8 cellular contexts compared by ENCODE assay signal in genomic region chr4:118076958-118077766, GRCh38. TPM values are rescaled to one million over a fixed set of nuclear protein-coding genes. Genes with fewer than 3 reads are reported as not detected.
A peak's percentile ranks its signal among the peaks of the same experiment; 100 is the strongest.
DNase-seq lines count a peak whose midpoint lies in the region; ATAC-seq and TF ChIP-seq lines count a peak whose summit lies in the region.

No MANE protein-coding gene starts in this region.

- peaks cover 11% of the 10 kb centered on the region for H3K4me1 Mint-ChIP-seq in glutamatergic neuron (ENCODE audit: low read depth, unreplicated experiment)
- H3K4me1 Mint-ChIP-seq in CD8-positive, alpha-beta T cell (ENCODE audit: low read depth) = no peaks in the 10 kb centered on the region

- TF ChIP-seq CTCF in AG09319 (IDR thresholded peaks at IDR 0.05; ENCODE audit: low read depth, low read length) (peak; percentile 49), GM12874 (IDR thresholded peaks at IDR 0.05; ENCODE audit: insufficient read depth, low read depth, low read length) (peak; percentile 57), Panc1 (IDR thresholded peaks at IDR 0.05) (peak; percentile 47), glutamatergic neuron (IDR thresholded peaks at IDR 0.05; ENCODE audit: partially characterized antibody, unreplicated experiment) (peak; percentile 34)
- TF ChIP-seq CTCF in CD8-positive, alpha-beta T cell (IDR thresholded peaks at IDR 0.05) = no peak

- H3K27ac ChIP-seq in Panc1 (ENCODE audit: low read length) = no peak overlapping the region
- H3K27ac ChIP-seq in CD8-positive, alpha-beta T cell (ENCODE audit: low read depth, low read length) = no peak overlapping the region

- BruUV-seq in Panc1 (replicated peaks; lab: Mats Ljungman, UMichigan) = no TSS peak

- in situ Hi-C loops in Panc1 (cut with HindIII; ENCODE audit: low pct_unique_long_range_greater_than_20kb, low sequenced_read_pairs) = no loop called here

- H3K9me3 Mint-ChIP-seq in glutamatergic neuron (ENCODE audit: unreplicated experiment) = peaks cover 2% of the 10 kb centered on the region
- H3K9me3 Mint-ChIP-seq in CD8-positive, alpha-beta T cell = no peaks in the 10 kb centered on the region

- peak; percentile 93 for ATAC-seq in HG02870 (IDR thresholded peaks at IDR 0.05; ENCODE audit: unreplicated experiment)
- ATAC-seq in Panc1 = no peak
- ATAC-seq in CD8-positive, alpha-beta T cell = no peak
- ATAC-seq in activated CD4-positive, CD25-positive, alpha-beta regulatory T cell treated with anti-CD3 and anti-CD28 coated beads, Interleukin-2, amount 50 U/mL, for 24 hours = no peak

- CTCF ChIA-PET in Panc1 (lab: Charles Lee) = no interaction called here
- CTCF ChIA-PET in CD8-positive, alpha-beta T cell (lab: Charles Lee) = no interaction called here

- no peak overlapping the region for H3K4me3 Mint-ChIP-seq in glutamatergic neuron (ENCODE audit: unreplicated experiment)
- no peak overlapping the region for H3K4me3 Mint-ChIP-seq in CD8-positive, alpha-beta T cell

- no peaks in the 10 kb centered on the region for H3K4me1 ChIP-seq in Panc1 (ENCODE audit: control insufficient read depth, insufficient read depth, low read length)
- H3K4me1 ChIP-seq in CD8-positive, alpha-beta T cell (ENCODE audit: insufficient read depth, low read length) = no peaks in the 10 kb centered on the region

- H3K27me3 ChIP-seq in Panc1 (ENCODE audit: control insufficient read depth, insufficient read depth, low read length) = no peaks in the 10 kb centered on the region
- H3K27me3 ChIP-seq in CD8-positive, alpha-beta T cell (ENCODE audit: insufficient read depth, low read length) = no peaks in the 10 kb centered on the region

- H3K27me3 Mint-ChIP-seq in glutamatergic neuron (ENCODE audit: unreplicated experiment) = no peaks in the 10 kb centered on the region
- no peaks in the 10 kb centered on the region for H3K27me3 Mint-ChIP-seq in CD8-positive, alpha-beta T cell (ENCODE audit: low read depth)

- no peaks in the 10 kb centered on the region for H3K36me3 ChIP-seq in Panc1 (ENCODE audit: control insufficient read depth, insufficient read depth, low read length)
- no peaks in the 10 kb centered on the region for H3K36me3 ChIP-seq in CD8-positive, alpha-beta T cell (ENCODE audit: insufficient read depth, low read length)

- H3K27ac Mint-ChIP-seq in glutamatergic neuron (ENCODE audit: unreplicated experiment) = no peak overlapping the region
- no peak overlapping the region for H3K27ac Mint-ChIP-seq in CD8-positive, alpha-beta T cell

- H3K36me3 Mint-ChIP-seq in glutamatergic neuron (ENCODE audit: unreplicated experiment) = peaks cover 26% of the 10 kb centered on the region
- H3K36me3 Mint-ChIP-seq in CD8-positive, alpha-beta T cell = no peaks in the 10 kb centered on the region

- intact Hi-C loops in Panc1 (cut with micrococcal nuclease; ENCODE audit: unreplicated experiment) = loop anchor here (10.0 kb wide), 1 partner anchor 148 kb away; no protein-coding TSS in a partner anchor
- intact Hi-C loops in CD8-positive, alpha-beta T cell (cut with DNase I, micrococcal nuclease) = loop anchor here (5.0 kb wide), 1 partner anchor 195 kb away; no protein-coding TSS in a partner anchor

- POLR2A ChIA-PET in Panc1 (lab: Charles Lee) = no interaction called here
- POLR2A ChIA-PET in CD8-positive, alpha-beta T cell (lab: Charles Lee) = no interaction called here

- no peak for DNase-seq in AG09319 (ENCODE audit: extremely low read depth, low read depth)
- no peak for DNase-seq in Panc1 (ENCODE audit: low read depth, low spot score)
- DNase-seq in glutamatergic neuron = no peak
- no peak for DNase-seq in CD8-positive, alpha-beta T cell
- no peak for DNase-seq in NCI-H2081 treated with DMSO at 0.1 percent for 48 hours (lab: John Stamatoyannopoulos, UW)

- no peaks in the 10 kb centered on the region for H3K9me3 ChIP-seq in Panc1 (ENCODE audit: control insufficient read depth, insufficient read depth, low read depth, low read length)
- H3K9me3 ChIP-seq in CD8-positive, alpha-beta T cell (ENCODE audit: low read length) = no peaks in the 10 kb centered on the region

- H3K4me3 ChIP-seq in Panc1 (ENCODE audit: low read depth in 2 of 2, low read length in 2 of 2) = no peak overlapping the region
- no peak overlapping the region for H3K4me3 ChIP-seq in CD8-positive, alpha-beta T cell (ENCODE audit: low read depth, low read length)

RNA-seq across cellular contexts. Expression of gene NDST3, which starts 42.9 kb away (rescaled TPM):
- total RNA-seq in Panc1 (2021; ENCODE audit: unreplicated experiment) = not detected
- polyA plus RNA-seq in Panc1 (2012; ENCODE audit: insufficient read length) = not detected
- total RNA-seq in glutamatergic neuron (ENCODE audit: unreplicated experiment) = 38.4 TPM
- not detected for total RNA-seq in CD8-positive, alpha-beta T cell

Comparison
In these comparisons a context has a peak if more than half of its experiments do, and no peak if none do; other contexts are left out.
1. RNA of gene NDST3, which starts 42.9 kb away (total RNA-seq): 38.4 TPM in glutamatergic neuron (single experiment); not detected in Panc1 (single experiment) and not detected in CD8-positive, alpha-beta T cell; every median in the first group is over 10 times any median in the second.